In the genomic region with DNA sequence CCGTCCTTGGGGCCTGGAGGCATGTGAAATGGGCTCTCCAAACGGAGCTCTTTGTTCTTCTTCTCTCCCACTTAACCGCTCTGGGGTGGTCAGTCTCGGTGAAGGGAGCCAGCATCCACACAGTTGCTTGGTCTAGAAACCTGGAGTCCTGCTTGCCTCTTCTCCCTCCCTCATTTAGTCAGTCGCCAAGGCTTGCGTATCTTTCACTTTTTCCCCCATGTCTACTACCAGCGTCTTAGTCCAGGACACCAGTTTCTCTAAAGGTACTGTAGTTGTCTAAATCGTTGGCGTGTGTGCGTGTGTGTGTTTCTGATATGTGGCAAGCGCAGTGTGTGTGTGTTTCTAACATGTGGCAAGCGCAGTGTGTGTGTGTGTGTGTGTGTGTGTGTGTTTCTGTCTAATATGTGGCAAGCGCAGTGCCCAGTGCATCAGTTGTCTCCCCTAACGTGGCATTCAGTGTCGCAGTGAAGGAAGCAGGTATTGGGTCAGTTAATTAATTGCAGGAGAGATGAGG, we compare ENCODE assay signal across 8 cellular contexts. TPM values are rescaled to one million over a fixed set of nuclear protein-coding genes. Genes with fewer than 3 reads are reported as not detected.
DNase-seq lines count a peak whose midpoint lies in the region; ATAC-seq, FAIRE-seq and TF ChIP-seq lines count a peak whose summit lies in the region.

No MANE protein-coding gene starts in this region.

- peaks cover 43% of the 10 kb centered on the region for H3K4me1 ChIP-seq in CD8-positive, alpha-beta T cell (ENCODE audit: insufficient read depth, low read length)
- H3K4me1 ChIP-seq in K562 (replicated peaks in 1 of 2; ENCODE audit: control insufficient read depth in 2 of 2, insufficient read depth in 2 of 2, low read length in 2 of 2) (peaks cover 3 to 11% of the 10 kb centered on the region in 2 experiments; a peak in 4 of 5 replicates), suprapubic skin (peaks cover 56% of the 10 kb centered on the region)

- in situ Hi-C loops in KBM-7 (cut with MboI; ENCODE audit: low pct_unique_long_range_greater_than_20kb, low sequenced_read_pairs), result no loop called here
- in situ Hi-C loops in K562 (cut with MboI), result no loop called here

- peak overlapping the region; percentile 97 for H3K9ac ChIP-seq in K562 (ENCODE audit: insufficient read depth in 1 of 2, low read depth in 2 of 2, low read length in 2 of 2)

- no peaks in the 10 kb centered on the region for H3K27me3 ChIP-seq in CD8-positive, alpha-beta T cell (ENCODE audit: insufficient read depth, low read length)
- no peaks in the 10 kb centered on the region for H3K27me3 ChIP-seq in K562 (ENCODE audit: control insufficient read depth in 2 of 2, insufficient read depth in 2 of 2, low read length in 2 of 2)
- no peaks in the 10 kb centered on the region for H3K27me3 ChIP-seq in suprapubic skin

- H3K79me2 ChIP-seq in K562 (ENCODE audit: control insufficient read depth, insufficient read depth, low read length), result peaks cover 57% of the 10 kb centered on the region

- H3K4me3 ChIP-seq in CD8-positive, alpha-beta T cell (ENCODE audit: low read depth, low read length), result peak overlapping the region; percentile 79
- H3K4me3 ChIP-seq in K562, result peak overlapping the region; percentile 71
- H3K4me3 ChIP-seq in suprapubic skin, result peak overlapping the region; percentile 87

- H3K27me3 Mint-ChIP-seq in CD8-positive, alpha-beta T cell (ENCODE audit: low read depth), result no peaks in the 10 kb centered on the region

- H3K36me3 ChIP-seq in CD8-positive, alpha-beta T cell (ENCODE audit: insufficient read depth, low read length), result peaks cover under 1% of the 10 kb centered on the region
- H3K36me3 ChIP-seq in K562 (ENCODE audit: control insufficient read depth, insufficient read depth, low read length) (peaks cover 33% of the 10 kb centered on the region), suprapubic skin (peaks cover 6% of the 10 kb centered on the region)

- peaks cover 35% of the 10 kb centered on the region for H3K36me3 Mint-ChIP-seq in CD8-positive, alpha-beta T cell

- H3K4me1 Mint-ChIP-seq in CD8-positive, alpha-beta T cell (ENCODE audit: low read depth), result peaks cover 53% of the 10 kb centered on the region

- peak overlapping the region; percentile 98 for H3K4me2 ChIP-seq in K562 (ENCODE audit: insufficient read depth, low read length)

- H3K27ac Mint-ChIP-seq in CD8-positive, alpha-beta T cell, result peak overlapping the region; percentile 100

- peak in 1 of 7 experiments; percentile 32 for DNase-seq in CD8-positive, alpha-beta T cell
- DNase-seq in KBM-7 (peak; percentile 31), K562 (ENCODE audit: extremely low read depth in 1 of 4, low spot score in 3 of 4) (no peak), left colon (peak; percentile 31 to 34), suprapubic skin (ENCODE audit: low spot score in 2 of 2) (no peak), UCSD-AML1 (lab: John Stamatoyannopoulos, UW; ENCODE audit: unreplicated experiment) (no peak), KG1 (lab: John Stamatoyannopoulos, UW) (no peak)

- H3K9me3 ChIP-seq in CD8-positive, alpha-beta T cell (ENCODE audit: low read length), result no peaks in the 10 kb centered on the region
- H3K9me3 ChIP-seq in K562 (replicated peaks; ENCODE audit: control insufficient read depth, insufficient read depth, low read depth, low read length) (no peaks in the 10 kb centered on the region), suprapubic skin (no peaks in the 10 kb centered on the region)

- H3K27ac ChIP-seq in CD8-positive, alpha-beta T cell (ENCODE audit: low read depth, low read length), result peak overlapping the region; percentile 88
- peak overlapping the region; percentile 83 for H3K27ac ChIP-seq in K562 (ENCODE audit: extremely low read depth, low read depth, low read length)
- peak overlapping the region; percentile 97 for H3K27ac ChIP-seq in suprapubic skin

- no peak for TF ChIP-seq RAD21 in K562 (CRISPR knock-in tag; conservative IDR thresholded peaks at IDR 0.05 in 1 of 2, IDR thresholded peaks at IDR 0.05 in 1 of 2)

- peaks cover 4% of the 10 kb centered on the region for H3K9me1 ChIP-seq in K562 (ENCODE audit: control insufficient read depth, insufficient read depth, low read length)

- POLR2A ChIA-PET in CD8-positive, alpha-beta T cell (lab: Charles Lee), result interaction anchor here (0.5 to 2.3 kb wide), 13 partner anchors 12 to 310 kb away, joined by 3 to 19 read pairs (median 3); partner anchors contain the start of genes AKNA, TMEM268 and WHRN
- POLR2A ChIA-PET in K562 (lab: Yijun Ruan, JAX), result interaction anchor here (0.6 to 1.4 kb wide), 10 partner anchors 12 to 86 kb away, joined by 3 to 6 read pairs (median 4); no protein-coding TSS in a partner anchor

- H4K20me1 ChIP-seq in K562 (replicated peaks; ENCODE audit: control insufficient read depth, insufficient read depth, low read length), result peaks cover 7% of the 10 kb centered on the region

- TF ChIP-seq CTCF in CD8-positive, alpha-beta T cell (IDR thresholded peaks at IDR 0.05), result no peak
- TF ChIP-seq CTCF in K562 (IDR thresholded peaks at IDR 0.05 in 2 of 3, conservative IDR thresholded peaks at IDR 0.05 in 1 of 3; ENCODE audit: insufficient read depth in 2 of 3, low read depth in 1 of 3, low read length in 3 of 3), result no peak
- no peak for TF ChIP-seq CTCF in suprapubic skin (IDR thresholded peaks at IDR 0.05)

- WGBS in K562 (ENCODE audit: insufficient coverage, low coverage, missing lambda C conversion rate), result 4% methylated on average over 15 of the region's 15 CpGs
- WGBS in suprapubic skin, result under 1% methylated on average over 15 of the region's 15 CpGs

- ATAC-seq in CD8-positive, alpha-beta T cell, result no peak
- ATAC-seq in K562, result peak; percentile 1
- peak; percentile 3 for ATAC-seq in left colon
- no peak for ATAC-seq in HG03378 (IDR thresholded peaks at IDR 0.05; ENCODE audit: unreplicated experiment)

- H2AFZ ChIP-seq in K562 (ENCODE audit: low read depth, low read length), result peak overlapping the region; percentile 87

- peak overlapping the region; percentile 99 for H3K4me3 Mint-ChIP-seq in CD8-positive, alpha-beta T cell

- no TSS peak for BruUV-seq in K562 (replicated peaks; lab: Mats Ljungman, UMichigan)

- FAIRE-seq in K562 (lab: Jason Lieb, UNC), result no peak

- no peaks in the 10 kb centered on the region for H3K9me3 Mint-ChIP-seq in CD8-positive, alpha-beta T cell

- intact Hi-C loops in CD8-positive, alpha-beta T cell (cut with DNase I, micrococcal nuclease), result loop anchor here (1.0 to 10.0 kb wide), 5 partner anchors 23 to 339 kb away; partner anchors contain the start of genes AKNA (in 1 of the 2) and TMEM268 (in 1 of the 2)
- intact Hi-C loops in K562 (cut with micrococcal nuclease) (no loop called here), left colon (cut with DNase I, micrococcal nuclease) (no loop called here)

- TF ChIP-seq POLR2A in K562 (conservative IDR thresholded peaks at IDR 0.05) (no peak), suprapubic skin (IDR thresholded peaks at IDR 0.05) (no peak)

- CTCF ChIA-PET in CD8-positive, alpha-beta T cell (lab: Charles Lee), result interaction anchor here (0.8 to 5.5 kb wide), 3 partner anchors 9 to 64 kb away, joined by 3 to 26 read pairs (median 3); no protein-coding TSS in a partner anchor
- CTCF ChIA-PET in K562 (lab: Yijun Ruan, JAX; ENCODE audit: low intra/inter-chr PET ratio), result no interaction called here

- no peak for TF ChIP-seq EP300 in K562 (IDR thresholded peaks at IDR 0.05; ENCODE audit: low read length)
- TF ChIP-seq EP300 in suprapubic skin (IDR thresholded peaks at IDR 0.05), result no peak

TF ChIP-seq in K562, 482 proteins besides CTCF, POLR2A, EP300 and RAD21 (continues in another document):
- TF ChIP-seq BCL6 (CRISPR knock-in tag; IDR thresholded peaks at IDR 0.05), result no peak

RNA-seq across cellular contexts. Expression of gene ATP6V1G1, which starts 0.6 kb away (rescaled TPM):
- 100 to 1,000 TPM; 141 to 147 TPM for total RNA-seq in CD8-positive, alpha-beta T cell
- total RNA-seq in K562 (2011; cell fraction: chromatin; rRNA removed; ENCODE audit: low replicate concordance), result 17.1 and 17.3 TPM in 2 replicates
- 25.5 and 28.2 TPM in 2 replicates for total RNA-seq in K562 (2011; cell fraction: nucleolus; rRNA removed)
- 26.2 and 31.3 TPM in 2 replicates for total RNA-seq in K562 (2011; cell fraction: nucleoplasm; rRNA removed)
- total RNA-seq in K562 (2014; rRNA removed) (153 and 194 TPM in 2 replicates), K562 (2014; rRNA removed; fragmentation: Illumina TruSeq; extraction: Trizol) (136 and 150 TPM in 2 replicates), K562 (2015; rRNA removed; fragmentation: Illumina TruSeq; extraction: Trizol) (151 and 163 TPM in 2 replicates), K562 (2021) (88.4 and 89.9 TPM in 2 replicates), left colon (10 to 100 TPM; 66.9 to 74.3 TPM), suprapubic skin (100 to 1,000 TPM; 181 to 234 (median 209) TPM)
- polyA plus RNA-seq in K562 (2011; rRNA removed) (132 and 162 TPM in 2 replicates), K562 (2014; fragmentation: Illumina TruSeq; extraction: Trizol) (168 and 193 TPM in 2 replicates), K562 (2014; fragmentation: Nextera tagmentation; extraction: Ambion mirVana) (100 to 1,000 TPM; 396 to 492 TPM), K562 (2014; rRNA removed) (178 and 199 TPM in 2 replicates)
- 52.4 and 86.8 TPM in 2 replicates for polyA plus RNA-seq in K562 (2011; cell fraction: cytosol; rRNA removed)
- polyA plus RNA-seq in K562 (2011; cell fraction: nucleus; rRNA removed), result 28.2 and 43.9 TPM in 2 replicates
- 129 and 131 TPM in 2 replicates for polyA plus RNA-seq in K562 (2012)
- 50.7 and 52.0 TPM in 2 replicates for polyA minus RNA-seq in K562 (2011; rRNA and poly(A)+ RNA removed)
- 24.8 and 31.6 TPM in 2 replicates for polyA minus RNA-seq in K562 (2011; cell fraction: cytosol; rRNA and poly(A)+ RNA removed)
- 15.2 and 23.8 TPM in 2 replicates for polyA minus RNA-seq in K562 (2011; cell fraction: nucleus; rRNA and poly(A)+ RNA removed)

RNA-seq across cellular contexts. Expression of gene TMEM268, which starts 22.9 kb away (rescaled TPM):
- total RNA-seq in CD8-positive, alpha-beta T cell, result 10 to 100 TPM; 12.5 to 13.7 TPM
- 35.2 and 43.1 TPM in 2 replicates for total RNA-seq in K562 (2011; cell fraction: chromatin; rRNA removed; ENCODE audit: low replicate concordance)
- 25.1 and 26.3 TPM in 2 replicates for total RNA-seq in K562 (2011; cell fraction: nucleolus; rRNA removed)
- 33.6 and 48.1 TPM in 2 replicates for total RNA-seq in K562 (2011; cell fraction: nucleoplasm; rRNA removed)
- total RNA-seq in K562 (2014; rRNA removed), result 9.1 and 11.5 TPM in 2 replicates
- 10.0 and 10.8 TPM in 2 replicates for total RNA-seq in K562 (2014; rRNA removed; fragmentation: Illumina TruSeq; extraction: Trizol)
- 7.1 and 8.6 TPM in 2 replicates for total RNA-seq in K562 (2015; rRNA removed; fragmentation: Illumina TruSeq; extraction: Trizol)
- 14.8 and 17.3 TPM in 2 replicates for total RNA-seq in K562 (2021)
- 19.3 and 19.4 TPM in 2 replicates for polyA plus RNA-seq in K562 (2011; rRNA removed)
- 10.1 and 20.0 TPM in 2 replicates for polyA plus RNA-seq in K562 (2011; cell fraction: cytosol; rRNA removed)
- 10.2 and 12.8 TPM in 2 replicates for polyA plus RNA-seq in K562 (2011; cell fraction: nucleus; rRNA removed)
- 7.4 and 20.0 TPM in 2 replicates for polyA plus RNA-seq in K562 (2012)
- 19.4 and 19.6 TPM in 2 replicates for polyA plus RNA-seq in K562 (2014; fragmentation: Illumina TruSeq; extraction: Trizol)
- 1 to 10 TPM; 2.6 to 2.7 TPM for polyA plus RNA-seq in K562 (2014; fragmentation: Nextera tagmentation; extraction: Ambion mirVana)
- 8.4 and 10.5 TPM in 2 replicates for polyA plus RNA-seq in K562 (2014; rRNA removed)
- 19.3 and 23.1 TPM in 2 replicates for polyA minus RNA-seq in K562 (2011; rRNA and poly(A)+ RNA removed)
- polyA minus RNA-seq in K562 (2011; cell fraction: cytosol; rRNA and poly(A)+ RNA removed), result 7.8 and 12.3 TPM in 2 replicates
- 4.7 and 6.6 TPM in 2 replicates for polyA minus RNA-seq in K562 (2011; cell fraction: nucleus; rRNA and poly(A)+ RNA removed)
- total RNA-seq in left colon, result 1 to 10 TPM; 6.8 to 9.4 TPM
- 10 to 100 TPM in 2 of 4 donors, 1 to 10 TPM in 2; 3.2 to 12.3 (median 7.9) TPM for total RNA-seq in suprapubic skin

Comparison
In these comparisons a context has a peak if more than half of its experiments do, and no peak if none do; other contexts are left out.
1. ATAC-seq: peak in K562 (single experiment) and left colon (single experiment); none in CD8-positive, alpha-beta T cell (single experiment) and HG03378 (single experiment).
2. DNase-seq: peak in KBM-7 (single experiment) and left colon (2 of 2); none in K562 (0 of 4), suprapubic skin (0 of 2), UCSD-AML1 (single experiment) and KG1 (single experiment).
3. intact Hi-C loops: an anchor here in CD8-positive, alpha-beta T cell (1.0 to 10.0 kb wide); none called in K562 and left colon.
4. Peak in every context shown above with its lines, with median percentiles within 50 percentile points of each other: H3K27ac ChIP-seq and H3K4me3 ChIP-seq.